In the genomic region with DNA sequence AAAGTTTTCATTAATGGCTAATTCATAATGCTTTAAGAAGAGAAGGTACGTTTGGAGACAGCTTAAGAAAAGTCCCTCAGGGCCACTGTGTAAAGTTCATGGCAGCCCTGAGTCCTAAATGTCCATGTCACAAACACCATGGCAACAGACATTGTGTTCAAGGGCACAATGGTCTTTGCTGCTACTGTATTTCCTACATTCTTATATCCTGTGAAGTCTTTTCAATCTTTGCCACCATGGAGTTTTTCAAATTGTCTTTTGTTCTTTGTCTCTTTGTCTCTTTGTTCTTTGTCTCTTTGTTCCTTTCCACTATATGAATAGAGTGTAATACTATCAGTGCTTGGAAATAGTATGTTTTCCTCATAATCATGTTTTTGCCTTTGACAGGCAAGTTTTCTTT, we compare ENCODE assay signal across 24 cellular contexts.
DNase-seq lines count a peak whose midpoint lies in the region; ATAC-seq and TF ChIP-seq lines count a peak whose summit lies in the region.
"Had no signal": no experiment of that assay in that cellular context is flagged by ENCODE, and none has a peak within 500 bp of the region (broad histone marks: within the 10 kb centered on the region; RNA-seq: fewer than 3 reads in every experiment).

No MANE protein-coding gene starts in this region.

- TF ChIP-seq CTCF in 22Rv1 (IDR thresholded peaks at IDR 0.05) (no peak), GM23338 (conservative IDR thresholded peaks at IDR 0.05; ENCODE audit: low read depth in 2 of 2) (no peak), neural crest cell (conservative IDR thresholded peaks at IDR 0.05) (no peak), GM13977 (IDR thresholded peaks at IDR 0.05; ENCODE audit: extremely low read depth, insufficient read depth, missing control alignments) (no peak), foreskin fibroblast (IDR thresholded peaks at IDR 0.05; ENCODE audit: low read depth, low read length) (no peak), H9 (conservative IDR thresholded peaks at IDR 0.05) (no peak)

- no peaks in the 10 kb centered on the region for H3K27me3 ChIP-seq in GM23338 (ENCODE audit: insufficient read depth)
- no peaks in the 10 kb centered on the region for H3K27me3 ChIP-seq in H9 (ENCODE audit: insufficient read depth, low read length)
- H3K27me3 ChIP-seq: heart left ventricle, neutrophil had no signal

- no peak overlapping the region for H3K4me3 Mint-ChIP-seq in GM23338
- H3K4me3 Mint-ChIP-seq in neural crest cell: peak overlapping the region; percentile 13
- no peak overlapping the region for H3K4me3 Mint-ChIP-seq in H9
- H3K4me3 Mint-ChIP-seq: activated CD4-positive, alpha-beta memory T cell treated with anti-CD3 and anti-CD28 coated beads for 36 hours; CD8-positive, alpha-beta memory T cell; central memory CD8-positive, alpha-beta T cell; stimulated activated naive CD8-positive, alpha-beta T cell treated with anti-CD3 and anti-CD28 coated beads, Interleukin-15, Interleukin-2, amounts not matched to agents 100 ng/mL and 50 ng/mL, for 24 hours had no signal

- H4K91ac ChIP-seq in H9 (ENCODE audit: insufficient read length, low read depth, low read length): no peak overlapping the region

- no peak overlapping the region for H3K56ac ChIP-seq in H9 (ENCODE audit: insufficient read length, low read depth, low read length)

- H3K14ac ChIP-seq in H9 (ENCODE audit: insufficient read depth, low read length): no peak overlapping the region

- H3K9me2 ChIP-seq in GM23338 (ENCODE audit: insufficient read depth): no peaks in the 10 kb centered on the region

- H2AK5ac ChIP-seq in H9 (ENCODE audit: insufficient read length, low read length): no peak overlapping the region

- H2BK120ac ChIP-seq in H9 (ENCODE audit: low read depth, low read length, poor library complexity, severe bottlenecking): no peak overlapping the region

- H3K27me3 Mint-ChIP-seq in GM23338 (ENCODE audit: insufficient read depth, low read depth, poor library complexity) (no peaks in the 10 kb centered on the region), neural crest cell (ENCODE audit: low read depth) (no peaks in the 10 kb centered on the region), H9 (ENCODE audit: low read depth) (no peaks in the 10 kb centered on the region)
- H3K27me3 Mint-ChIP-seq: activated CD4-positive, alpha-beta memory T cell treated with anti-CD3 and anti-CD28 coated beads for 36 hours; CD8-positive, alpha-beta memory T cell; central memory CD8-positive, alpha-beta T cell; stimulated activated naive CD8-positive, alpha-beta T cell treated with anti-CD3 and anti-CD28 coated beads, Interleukin-15, Interleukin-2, amounts not matched to agents 100 ng/mL and 50 ng/mL, for 24 hours had no signal

- ATAC-seq in GM23338: peak; percentile 70
- ATAC-seq: GM12878, HCT116 had no signal

- DNase-seq in GM23338 (ENCODE audit: low spot score): peak; percentile 24
- DNase-seq in globus pallidus (ENCODE audit: low spot score): peak; percentile 86
- DNase-seq in neural crest cell (ENCODE audit: low read depth, low spot score): no peak
- DNase-seq in NCI-H345 (lab: John Stamatoyannopoulos, UW): no peak
- no peak for DNase-seq in GM13977 (ENCODE audit: low spot score)
- DNase-seq in foreskin fibroblast: no peak
- no peak for DNase-seq in H9
- DNase-seq: activated CD4-positive, alpha-beta memory T cell treated with anti-CD3 and anti-CD28 coated beads for 36 hours; activated CD4-positive, alpha-beta T cell treated with anti-CD3 and anti-CD28 coated beads for 1 hour; activated CD8-positive, alpha-beta memory T cell treated with anti-CD3 and anti-CD28 coated beads, Interleukin-2, amount 50 U/mL, for 4 hours; activated naive CD4-positive, alpha-beta T cell treated with Interleukin-2 at 50 U/mL for 16 hours; CD8-positive, alpha-beta memory T cell; heart left ventricle; mammary epithelial cell; NCI-H1417; NCI-H2029 treated with DMSO at 0.1 percent for 48 hours; NCI-H226; PC-9 had no signal

- H3F3A ChIP-seq in GM23338 (replicated peaks; ENCODE audit: low read depth): no peaks in the 10 kb centered on the region

- H3K4me1 ChIP-seq in GM23338 (ENCODE audit: insufficient read depth): no peaks in the 10 kb centered on the region
- no peaks in the 10 kb centered on the region for H3K4me1 ChIP-seq in H9 (ENCODE audit: insufficient read depth, low read length)

- no peak overlapping the region for H3K9ac ChIP-seq in H9 (ENCODE audit: extremely low read depth, insufficient read length, low read length)

- no peak overlapping the region for H3K23ac ChIP-seq in H9 (ENCODE audit: insufficient read length, low read depth, low read length)

- no CpG with 5 or more reads among the region's 1 CpG for WGBS in H9 (ENCODE audit: extremely low coverage, insufficient read length, low lambda C conversion rate)

- H4K5ac ChIP-seq in H9 (ENCODE audit: insufficient read length, low read depth, low read length): no peak overlapping the region

- H4K20me1 ChIP-seq in GM23338 (replicated peaks; ENCODE audit: insufficient read depth) (no peaks in the 10 kb centered on the region), H9 (ENCODE audit: control insufficient read depth, insufficient read depth, insufficient read length) (no peaks in the 10 kb centered on the region)

- no peak overlapping the region for H3K18ac ChIP-seq in H9 (ENCODE audit: insufficient read length, low read depth, low read length)

- H3K23me2 ChIP-seq in H9 (ENCODE audit: insufficient read length, low read depth, low read length, poor library complexity, severe bottlenecking): no peaks in the 10 kb centered on the region

- H3K79me1 ChIP-seq in H9 (ENCODE audit: insufficient read depth, low read depth, low read length, poor library complexity, severe bottlenecking): no peaks in the 10 kb centered on the region

- H3K4me3 ChIP-seq in GM23338 (no peak overlapping the region), foreskin fibroblast (ENCODE audit: low read depth in 1 of 2, low read length in 2 of 2) (no peak overlapping the region)
- H3K4me3 ChIP-seq: GM12878, heart left ventricle, PC-9 had no signal

- no peak overlapping the region for H2BK12ac ChIP-seq in H9 (ENCODE audit: insufficient read length, low read depth, low read length)

- H3T11ph ChIP-seq in H9 (ENCODE audit: low read length): no peak overlapping the region

- in situ Hi-C loops in GM13977 (cut with MboI; ENCODE audit: low pct_unique_long_range_greater_than_20kb, low sequenced_read_pairs, unreplicated experiment): no loop called here

- H2BK15ac ChIP-seq in H9 (ENCODE audit: low read depth, low read length): no peak overlapping the region

- H2AFZ ChIP-seq in GM23338: no peak overlapping the region
- H2AFZ ChIP-seq in H9 (ENCODE audit: low read length): no peak overlapping the region
- H2AFZ ChIP-seq: PC-9 had no signal

- no peak overlapping the region for H2BK20ac ChIP-seq in H9 (ENCODE audit: low read depth, low read length, poor library complexity, severe bottlenecking)

- H3K36me3 Mint-ChIP-seq in GM23338 (ENCODE audit: low read depth): no peaks in the 10 kb centered on the region
- peaks cover 3% of the 10 kb centered on the region for H3K36me3 Mint-ChIP-seq in neural crest cell (ENCODE audit: low read depth)
- H3K36me3 Mint-ChIP-seq in H9 (ENCODE audit: insufficient read depth in 1 of 3, low read depth in 3 of 3): no peaks in the 10 kb centered on the region

- no peaks in the 10 kb centered on the region for H3K9me3 Mint-ChIP-seq in GM23338
- H3K9me3 Mint-ChIP-seq in neural crest cell: no peaks in the 10 kb centered on the region
- no peaks in the 10 kb centered on the region for H3K9me3 Mint-ChIP-seq in H9
- H3K9me3 Mint-ChIP-seq: activated CD4-positive, alpha-beta memory T cell treated with anti-CD3 and anti-CD28 coated beads for 36 hours; CD8-positive, alpha-beta memory T cell; central memory CD8-positive, alpha-beta T cell; stimulated activated naive CD8-positive, alpha-beta T cell treated with anti-CD3 and anti-CD28 coated beads, Interleukin-15, Interleukin-2, amounts not matched to agents 100 ng/mL and 50 ng/mL, for 24 hours had no signal

- H3K4me1 Mint-ChIP-seq in GM23338 (peaks cover 5% of the 10 kb centered on the region; the same call in 2 of the 3 replicates), neural crest cell (no peaks in the 10 kb centered on the region), H9 (peaks cover 6 to 7% of the 10 kb centered on the region in 2 experiments; a peak in 2 of 4 replicates)
- H3K4me1 Mint-ChIP-seq: CD8-positive, alpha-beta memory T cell; central memory CD8-positive, alpha-beta T cell had no signal

- H3K27ac Mint-ChIP-seq in GM23338 (no peak overlapping the region), neural crest cell (ENCODE audit: unreplicated experiment) (peak overlapping the region; percentile 81), H9 (no peak overlapping the region)
- H3K27ac Mint-ChIP-seq: activated CD4-positive, alpha-beta memory T cell treated with anti-CD3 and anti-CD28 coated beads for 36 hours; CD8-positive, alpha-beta memory T cell; stimulated activated naive CD8-positive, alpha-beta T cell treated with anti-CD3 and anti-CD28 coated beads, Interleukin-15, Interleukin-2, amounts not matched to agents 100 ng/mL and 50 ng/mL, for 24 hours had no signal

- no peak overlapping the region for H3K4ac ChIP-seq in H9 (ENCODE audit: low read depth, low read length)

- no peaks in the 10 kb centered on the region for H3K9me3 ChIP-seq in H9 (ENCODE audit: control insufficient read depth, low read depth, low read length)
- H3K9me3 ChIP-seq: heart left ventricle, neutrophil had no signal

- H3K27ac ChIP-seq in 22Rv1: peak overlapping the region; percentile 25; the same call in 1 of the 2 replicates
- no peak overlapping the region for H3K27ac ChIP-seq in GM23338 (ENCODE audit: low read depth)
- no peak overlapping the region for H3K27ac ChIP-seq in H9 (ENCODE audit: insufficient read length, low read depth, low read length)
- H3K27ac ChIP-seq: neutrophil, PC-9 had no signal

- H3K4me2 ChIP-seq in GM23338 (no peak overlapping the region), H9 (ENCODE audit: insufficient read depth, insufficient read length, low read length) (no peak overlapping the region)

- no peak overlapping the region for H4K8ac ChIP-seq in H9 (replicated peaks; ENCODE audit: insufficient read length, low read depth, low read length)

- H2BK5ac ChIP-seq in H9 (ENCODE audit: insufficient read length, low read length): no peak overlapping the region

- no peaks in the 10 kb centered on the region for H3K79me2 ChIP-seq in GM23338 (replicated peaks; ENCODE audit: insufficient read depth)
- H3K79me2 ChIP-seq in H9 (ENCODE audit: insufficient read depth, low read length): no peaks in the 10 kb centered on the region

- H3K36me3 ChIP-seq in GM23338 (ENCODE audit: insufficient read depth): no peaks in the 10 kb centered on the region
- H3K36me3 ChIP-seq: neutrophil had no signal

Comparison
In these comparisons a context has a peak if more than half of its experiments do, and no peak if none do; other contexts are left out.
1. DNase-seq: peak in GM23338 (single experiment) and globus pallidus (single experiment); none in neural crest cell (single experiment), NCI-H345 (single experiment), GM13977 (single experiment), foreskin fibroblast (0 of 2) and H9 (single experiment).